In genomic region chr4:150510176-150510875, GRCh38 we compare ENCODE assay signal across 14 cellular contexts.
A peak's percentile ranks its signal among the peaks of the same experiment; 100 is the strongest.
DNase-seq lines count a peak whose midpoint lies in the region; ATAC-seq and TF ChIP-seq lines count a peak whose summit lies in the region.
"Had no signal": no experiment of that assay in that cellular context is flagged by ENCODE, and none has a peak within 500 bp of the region (broad histone marks: within the 10 kb centered on the region; RNA-seq: fewer than 3 reads in every experiment).

No MANE protein-coding gene starts in this region.

- peak overlapping the region in 1 of 2 experiments; percentile 72; a peak in 2 of 4 replicates for H3K27ac ChIP-seq in SK-N-SH (ENCODE audit: low read depth in 2 of 2, low read length in 1 of 2)
- H3K27ac ChIP-seq in WERI-Rb-1 = no peak overlapping the region
- H3K27ac ChIP-seq: KMS-11 had no signal

- TF ChIP-seq RAD21 in SK-N-SH (IDR thresholded peaks at IDR 0.05; ENCODE audit: low read length) = no peak

- H3K4me3 ChIP-seq in SK-N-SH (ENCODE audit: low read depth in 2 of 2, low read length in 1 of 2) (peak overlapping the region in 1 of 2 experiments; percentile 47; a peak in 1 of 4 replicates), fibroblast of pulmonary artery (replicated peaks; ENCODE audit: low read depth, low read length) (peak overlapping the region; percentile 37), WERI-Rb-1 (ENCODE audit: low read depth, low read length) (no peak overlapping the region)

- TF ChIP-seq CTCF in SK-N-SH (IDR thresholded peaks at IDR 0.05) (no peak), fibroblast of pulmonary artery (IDR thresholded peaks at IDR 0.05; ENCODE audit: low read length, missing control alignments) (no peak), omental fat pad (IDR thresholded peaks at IDR 0.05) (no peak), WERI-Rb-1 (IDR thresholded peaks at IDR 0.05; ENCODE audit: low read depth, low read length) (no peak)

- H3F3A ChIP-seq in SK-N-SH (replicated peaks; ENCODE audit: insufficient read depth) = peaks cover 14% of the 10 kb centered on the region

- no peak for TF ChIP-seq EP300 in SK-N-SH (IDR thresholded peaks at IDR 0.05; ENCODE audit: borderline replicate concordance in 1 of 2, low read depth in 1 of 2, low read length in 1 of 2)

- peak overlapping the region; percentile 69 for H3K4me2 ChIP-seq in SK-N-SH
- H3K4me2 ChIP-seq: KMS-11 had no signal

- WGBS in SK-N-SH (ENCODE audit: low lambda C conversion rate) = 25% methylated on average over 6 of the region's 6 CpGs

- H3K27me3 ChIP-seq in SK-N-SH (ENCODE audit: insufficient read depth) = no peaks in the 10 kb centered on the region
- H3K27me3 ChIP-seq in WERI-Rb-1 (ENCODE audit: insufficient read depth, low read depth, severe bottlenecking) = no peaks in the 10 kb centered on the region

- DNase-seq in EH (ENCODE audit: low read depth) (peak; percentile 82), SK-N-SH (no peak), fibroblast of pulmonary artery (ENCODE audit: low read depth) (peak; percentile 92), omental fat pad (ENCODE audit: low spot score) (no peak), WERI-Rb-1 (no peak), superior temporal gyrus (ENCODE audit: extremely low spot score) (no peak)
- DNase-seq in stimulated activated naive CD8-positive, alpha-beta T cell treated with anti-CD3 and anti-CD28 coated beads, Interleukin-15, Interleukin-2, amounts not matched to agents 100 U/mL and 50 U/mL, for 24 hours = no peak
- no peak for DNase-seq in stimulated activated CD4-positive, alpha-beta T cell treated with anti-CD3 and anti-CD28 coated beads, Interleukin-2, amount 100 ng/mL, for 48 hours
- DNase-seq: activated CD4-positive, CD25-positive, alpha-beta regulatory T cell; activated gamma-delta T cell; CD8-positive, alpha-beta memory T cell; kidney; SIG-M5 had no signal

- peak overlapping the region; percentile 81; the same call in 1 of the 2 replicates for H2AFZ ChIP-seq in SK-N-SH (ENCODE audit: low read depth)

- no peaks in the 10 kb centered on the region for H3K9me2 ChIP-seq in SK-N-SH

- peak overlapping the region; percentile 41; the same call in 1 of the 2 replicates for H3K9ac ChIP-seq in SK-N-SH
- H3K9ac ChIP-seq: KMS-11 had no signal

- POLR2A ChIA-PET in SK-N-SH (lab: Yijun Ruan, JAX) = no interaction called here

- no peaks in the 10 kb centered on the region for H3K36me3 ChIP-seq in SK-N-SH (replicated peaks in 1 of 2; ENCODE audit: control insufficient read depth in 1 of 2, insufficient read depth in 2 of 2, low read length in 1 of 2)
- no peaks in the 10 kb centered on the region for H3K36me3 ChIP-seq in WERI-Rb-1

- H3K9me3 ChIP-seq in SK-N-SH (no peaks in the 10 kb centered on the region), WERI-Rb-1 (ENCODE audit: severe bottlenecking) (no peaks in the 10 kb centered on the region)

- peak; percentile 76 for ATAC-seq in omental fat pad (ENCODE audit: low FRiP score)
- ATAC-seq in stimulated activated naive CD8-positive, alpha-beta T cell treated with anti-CD3 and anti-CD28 coated beads, Interleukin-15, Interleukin-2, amounts not matched to agents 100 U/mL and 50 U/mL, for 24 hours = no peak

- H4K20me1 ChIP-seq in SK-N-SH (ENCODE audit: insufficient read depth) = no peaks in the 10 kb centered on the region

- CTCF ChIA-PET in SK-N-SH (lab: Yijun Ruan, JAX) = no interaction called here

- H3K4me1 ChIP-seq in SK-N-SH (ENCODE audit: control insufficient read depth in 1 of 2, insufficient read depth in 2 of 2, low read depth in 1 of 2, low read length in 1 of 2) = no peaks in the 10 kb centered on the region

- no peaks in the 10 kb centered on the region for H3K79me2 ChIP-seq in SK-N-SH (ENCODE audit: insufficient read depth)

TF ChIP-seq in SK-N-SH, 30 proteins besides CTCF, POLR2A, EP300 and RAD21:
- TF ChIP-seq GATA2 (CRISPR knock-in tag; IDR thresholded peaks at IDR 0.05) = no peak
- peak; percentile 26; the same call in 1 of the 2 replicates for TF ChIP-seq MEF2A (IDR thresholded peaks at IDR 0.05; ENCODE audit: borderline replicate concordance, low read depth)
- no peak for TF ChIP-seq IRF3 (IDR thresholded peaks at IDR 0.05; ENCODE audit: low read depth, low read length)
- TF ChIP-seq SIN3A (IDR thresholded peaks at IDR 0.05; ENCODE audit: borderline replicate concordance, low read depth, low read length) = no peak
- TF ChIP-seq GABPA (IDR thresholded peaks at IDR 0.05; ENCODE audit: low read depth) = no peak
- no peak for TF ChIP-seq YY1 (IDR thresholded peaks at IDR 0.05; ENCODE audit: low read depth)
- no peak for TF ChIP-seq PBX3 (IDR thresholded peaks at IDR 0.05)
- no peak for TF ChIP-seq RXRA (IDR thresholded peaks at IDR 0.05; ENCODE audit: borderline replicate concordance, low read depth)
- peak; percentile 19; the same call in 1 of the 2 replicates for TF ChIP-seq FOSL2 (IDR thresholded peaks at IDR 0.05; ENCODE audit: borderline replicate concordance, low read depth)
- peak; percentile 33; the same call in 1 of the 2 replicates for TF ChIP-seq NFIC (IDR thresholded peaks at IDR 0.05; ENCODE audit: borderline replicate concordance)
- TF ChIP-seq REST (IDR thresholded peaks at IDR 0.05; ENCODE audit: low read depth, low read length) = no peak

Comparison
In these comparisons a context has a peak if more than half of its experiments do, and no peak if none do; other contexts are left out.
1. DNase-seq: peak in EH (single experiment) and fibroblast of pulmonary artery (single experiment); none in SK-N-SH (single experiment), omental fat pad (single experiment), stimulated activated naive CD8-positive, alpha-beta T cell treated with anti-CD3 and anti-CD28 coated beads, Interleukin-15, Interleukin-2, amounts not matched to agents 100 U/mL and 50 U/mL, for 24 hours (single experiment), stimulated activated CD4-positive, alpha-beta T cell treated with anti-CD3 and anti-CD28 coated beads, Interleukin-2, amount 100 ng/mL, for 48 hours (0 of 2), WERI-Rb-1 (single experiment) and superior temporal gyrus (single experiment).